In genomic region chr20:62182469-62183425, GRCh38 we compare ENCODE assay signal across 8 cellular contexts. TPM values are rescaled to one million over a fixed set of nuclear protein-coding genes. Genes with fewer than 3 reads are reported as not detected.
DNase-seq lines count a peak whose midpoint lies in the region; ATAC-seq and TF ChIP-seq lines count a peak whose summit lies in the region.

Gene MTG2 (plus strand): TSS chr20:62183028. CDS start chr20:62193421, 10,393 bp downstream.

- H3K4me1 ChIP-seq in adrenal gland (replicated peaks in 1 of 2) (peaks cover 16 to 35% of the 10 kb centered on the region in 2 donors), heart right ventricle (peaks cover 0 to 52% (median 29%) of the 10 kb centered on the region in 9 donors)

- DNase-seq in GM13977 (ENCODE audit: low spot score) (peak; percentile 100), NCI-H146 treated with DMSO at 0.1 percent for 48 hours (lab: John Stamatoyannopoulos, UW; ENCODE audit: unreplicated experiment) (peak; percentile 93), T-helper 1 cell (peak; percentile 87 to 97 (median 93)), adrenal gland (peak; percentile 94 to 97 (median 96)), heart right ventricle (peak; percentile 95), posterior cingulate gyrus (peak; percentile 89 to 99 (median 92)), type B pancreatic cell (ENCODE audit: extremely low spot score, unreplicated experiment) (peak; percentile 93)

- H3K27ac ChIP-seq in adrenal gland (peak within 1 kb of the TSS; percentile 61 to 99 (median 95)), heart right ventricle (peak within 1 kb of the TSS; percentile 79 to 98 (median 94))

- H3K36me3 Mint-ChIP-seq in type B pancreatic cell: no peaks in the 10 kb centered on the region

- H3K9me3 Mint-ChIP-seq in type B pancreatic cell: no peaks in the 10 kb centered on the region

- no peak for TF ChIP-seq CTCF in GM13977 (IDR thresholded peaks at IDR 0.05; ENCODE audit: extremely low read depth, insufficient read depth, missing control alignments)
- peak in 2 of 6 experiments; percentile 18 to 29 for TF ChIP-seq CTCF in adrenal gland (IDR thresholded peaks at IDR 0.05)
- TF ChIP-seq CTCF in heart right ventricle (IDR thresholded peaks at IDR 0.05): peak in 2 of 9 donors; percentile 13 to 15
- TF ChIP-seq CTCF in type B pancreatic cell (conservative IDR thresholded peaks at IDR 0.05): no peak

- H3K27me3 ChIP-seq in adrenal gland: no peaks in the 10 kb centered on the region
- no peaks in the 10 kb centered on the region for H3K27me3 ChIP-seq in heart right ventricle

- peaks cover 0 to 7% of the 10 kb centered on the region in 2 donors for H3K36me3 ChIP-seq in adrenal gland (replicated peaks in 1 of 2)
- H3K36me3 ChIP-seq in heart right ventricle: peaks cover 0 to 29% (median 0%) of the 10 kb centered on the region in 9 donors

- peak within 1 kb of the TSS; percentile 94 for H3K4me3 Mint-ChIP-seq in type B pancreatic cell

- H3K4me3 ChIP-seq in adrenal gland (peak within 1 kb of the TSS; percentile 49 to 96 (median 79)), heart right ventricle (peak within 1 kb of the TSS; percentile 51 to 98 (median 92))

- H3K9me3 ChIP-seq in adrenal gland (replicated peaks in 1 of 3): no peaks in the 10 kb centered on the region
- no peaks in the 10 kb centered on the region for H3K9me3 ChIP-seq in heart right ventricle

- intact Hi-C loops in adrenal gland (cut with DNase I): no loop called here
- intact Hi-C loops in heart right ventricle (cut with DNase I): loop anchor here in 6 of 10 donors (1.0 to 10.0 kb wide), 8 partner anchors 35 to 202 kb away; partner anchors contain the start of genes OSBPL2 (in 2 of the 6), PSMA7 (in 2 of the 6), RPS21 (in 2 of the 6) and SS18L1 (in 2 of the 6)
- intact Hi-C loops in posterior cingulate gyrus (cut with DNase I): loop anchor here (5.0 to 10.0 kb wide), 3 partner anchors 40 to 202 kb away; partner anchors contain the start of genes OSBPL2, PSMA7, RPS21 and SS18L1

- H3K4me1 Mint-ChIP-seq in type B pancreatic cell (ENCODE audit: unreplicated experiment): peaks cover 30% of the 10 kb centered on the region

- TF ChIP-seq POLR2A in adrenal gland (IDR thresholded peaks at IDR 0.05): peak; percentile 76 to 96

- in situ Hi-C loops in GM13977 (cut with MboI; ENCODE audit: low pct_unique_long_range_greater_than_20kb, low sequenced_read_pairs, unreplicated experiment): no loop called here

- peak within 1 kb of the TSS; percentile 96 for H3K27ac Mint-ChIP-seq in type B pancreatic cell

- ATAC-seq in HG02884 (IDR thresholded peaks at IDR 0.05; ENCODE audit: unreplicated experiment): peak; percentile 93
- peak; percentile 97 to 99 (median 98) for ATAC-seq in heart right ventricle

- H3K27me3 Mint-ChIP-seq in type B pancreatic cell: no peaks in the 10 kb centered on the region

- 0% methylated on average over 29 to 96 of the region's 96 CpGs for WGBS in adrenal gland, 4 donors
- 0% methylated on average over 81 to 96 of the region's 96 CpGs for WGBS in heart right ventricle, 2 donors

RNA-seq across cellular contexts. Expression of gene MTG2, which starts in this region (rescaled TPM):
- 10 to 100 TPM; 11.5 to 60.1 (median 41.6) TPM for total RNA-seq in adrenal gland
- polyA plus RNA-seq in adrenal gland: 10 to 100 TPM; 30.2 to 90.4 (median 84.3) TPM
- total RNA-seq in heart right ventricle: 10 to 100 TPM; 21.5 to 30.4 (median 28.2) TPM
- polyA plus RNA-seq in heart right ventricle: 10 to 100 TPM; 25.4 to 55.5 TPM
- total RNA-seq in type B pancreatic cell (ENCODE audit: low replicate concordance): 35.6 and 37.4 TPM in 2 replicates

Comparison
In these comparisons a context has a peak if more than half of its experiments do, and no peak if none do; other contexts are left out.
1. Peak in every context shown above with its lines: DNase-seq, ATAC-seq, H3K4me3 ChIP-seq and H3K27ac ChIP-seq.
2. intact Hi-C loops: an anchor here in heart right ventricle (1.0 to 10.0 kb wide) and posterior cingulate gyrus (5.0 to 10.0 kb wide); none called in adrenal gland.